In genomic region chr15:40091861-40092415, GRCh38 we compare ENCODE assay signal across 12 cellular contexts. TPM values are rescaled to one million over a fixed set of nuclear protein-coding genes. Genes with fewer than 3 reads are reported as not detected.
DNase-seq lines count a peak whose midpoint lies in the region; ATAC-seq and TF ChIP-seq lines count a peak whose summit lies in the region.
"Had no signal": no experiment of that assay in that cellular context is flagged by ENCODE, and none has a peak within 500 bp of the region (broad histone marks: within the 10 kb centered on the region; RNA-seq: fewer than 3 reads in every experiment).

No MANE protein-coding gene starts in this region.

- H3K4me3 ChIP-seq in SK-N-MC, result peak overlapping the region; percentile 71
- H3K4me3 ChIP-seq: tibial artery had no signal

- H3K9ac ChIP-seq in SK-N-MC (ENCODE audit: insufficient read length), result peak overlapping the region; percentile 67

- peak overlapping the region; percentile 88 for H3K27ac Mint-ChIP-seq in progenitor cell of endocrine pancreas
- H3K27ac Mint-ChIP-seq: natural killer cell had no signal

- no peaks in the 10 kb centered on the region for H3K9me3 Mint-ChIP-seq in progenitor cell of endocrine pancreas (ENCODE audit: low read depth)
- H3K9me3 Mint-ChIP-seq: natural killer cell had no signal

- POLR2A ChIA-PET in HEK293T (lab: Yijun Ruan, JAX), result interaction anchor here (0.8 to 4.5 kb wide), 7 partner anchors 9 to 69 kb away, joined by 3 to 32 read pairs (median 4); partner anchors contain the start of gene BUB1B

- ATAC-seq in left cardiac atrium, result peak; percentile 14 to 21
- ATAC-seq in GM19035 (IDR thresholded peaks at IDR 0.05; ENCODE audit: unreplicated experiment), result no peak
- no peak for ATAC-seq in GM21390 (IDR thresholded peaks at IDR 0.05; ENCODE audit: unreplicated experiment)
- ATAC-seq in HG03196 (IDR thresholded peaks at IDR 0.05; ENCODE audit: unreplicated experiment), result no peak
- ATAC-seq: natural killer cell had no signal

- H3K27ac ChIP-seq in SK-N-MC, result peak overlapping the region; percentile 99
- H3K27ac ChIP-seq: brain microvascular endothelial cell had no signal

- peaks cover 77% of the 10 kb centered on the region for H3K4me1 Mint-ChIP-seq in progenitor cell of endocrine pancreas (ENCODE audit: low read depth)
- H3K4me1 Mint-ChIP-seq: natural killer cell had no signal

- no peaks in the 10 kb centered on the region for H3K27me3 Mint-ChIP-seq in progenitor cell of endocrine pancreas

- intact Hi-C loops in left cardiac atrium (cut with DNase I), result no loop called here

- CTCF ChIA-PET in HEK293T (lab: Yijun Ruan, JAX), result interaction anchor here (0.7 kb wide), 2 partner anchors 12 to 92 kb away, joined by 5 read pairs; no protein-coding TSS in a partner anchor

- H3K4me3 Mint-ChIP-seq in progenitor cell of endocrine pancreas (ENCODE audit: low read depth), result peak overlapping the region; percentile 30
- H3K4me3 Mint-ChIP-seq: natural killer cell had no signal

- H3K36me3 Mint-ChIP-seq in progenitor cell of endocrine pancreas (ENCODE audit: insufficient read depth), result peaks cover 27% of the 10 kb centered on the region
- H3K36me3 Mint-ChIP-seq: natural killer cell had no signal

- no peak for TF ChIP-seq CTCF in progenitor cell of endocrine pancreas (IDR thresholded peaks at IDR 0.05; ENCODE audit: unreplicated experiment)

- DNase-seq in HEK293T (ENCODE audit: extremely low spot score) (no peak), SK-N-MC (ENCODE audit: low read depth, low spot score) (peak; percentile 78), left cardiac atrium (peak; percentile 2), progenitor cell of endocrine pancreas (ENCODE audit: low spot score, unreplicated experiment) (no peak), NCI-H1105 (lab: John Stamatoyannopoulos, UW) (no peak)
- DNase-seq: brain microvascular endothelial cell; natural killer cell; stimulated activated CD4-positive, alpha-beta T cell treated with anti-CD3 and anti-CD28 coated beads, Interleukin-4, amount 100 ng/mL, for 4 hours had no signal

- H3K36me3 ChIP-seq in SK-N-MC (ENCODE audit: insufficient read depth, low read length), result peaks cover 14% of the 10 kb centered on the region; the same call in 1 of the 2 replicates
- H3K36me3 ChIP-seq: brain microvascular endothelial cell had no signal

- no peaks in the 10 kb centered on the region for H3K9me3 ChIP-seq in SK-N-MC (ENCODE audit: low read depth, low read length)
- H3K9me3 ChIP-seq: tibial artery had no signal

TF ChIP-seq in HEK293T, 16 proteins besides CTCF, POLR2A, EP300 and RAD21:
- TF ChIP-seq ARNT (IDR thresholded peaks at IDR 0.05), result no peak
- peak; percentile 38; the same call in 1 of the 2 replicates for TF ChIP-seq ZNF384 (IDR thresholded peaks at IDR 0.05)
- no peak for TF ChIP-seq FOXK2 (IDR thresholded peaks at IDR 0.05)
- peak; percentile 48; the same call in 1 of the 2 replicates for TF ChIP-seq FOXM1 (IDR thresholded peaks at IDR 0.05; ENCODE audit: borderline replicate concordance)

RNA-seq across cellular contexts. Expression of gene BMF, which starts 16.7 kb away (rescaled TPM):
- total RNA-seq in left cardiac atrium (1 to 10 TPM; 1.9 to 5.0 TPM), progenitor cell of endocrine pancreas (128 and 129 TPM in 2 replicates)

RNA-seq across cellular contexts. Expression of gene SRP14, which starts 53.0 kb away (rescaled TPM):
- total RNA-seq in left cardiac atrium (100 to 1,000 TPM; 174 to 197 TPM), progenitor cell of endocrine pancreas (282 and 285 TPM in 2 replicates)

Comparison
In these comparisons a context has a peak if more than half of its experiments do, and no peak if none do; other contexts are left out.
1. DNase-seq: peak in SK-N-MC (single experiment) and left cardiac atrium (single experiment); none in HEK293T (single experiment), progenitor cell of endocrine pancreas (single experiment) and NCI-H1105 (single experiment).
2. ATAC-seq: peak in left cardiac atrium (2 of 2); none in GM19035 (single experiment), GM21390 (single experiment) and HG03196 (single experiment).
3. RNA of gene BMF, which starts 16.7 kb away (total RNA-seq): 128 to 129 TPM in progenitor cell of endocrine pancreas; 1.9 to 5.0 TPM in left cardiac atrium; every median in the first group is over 10 times any median in the second.